8 cellular contexts compared by ENCODE assay signal in the genomic region with DNA sequence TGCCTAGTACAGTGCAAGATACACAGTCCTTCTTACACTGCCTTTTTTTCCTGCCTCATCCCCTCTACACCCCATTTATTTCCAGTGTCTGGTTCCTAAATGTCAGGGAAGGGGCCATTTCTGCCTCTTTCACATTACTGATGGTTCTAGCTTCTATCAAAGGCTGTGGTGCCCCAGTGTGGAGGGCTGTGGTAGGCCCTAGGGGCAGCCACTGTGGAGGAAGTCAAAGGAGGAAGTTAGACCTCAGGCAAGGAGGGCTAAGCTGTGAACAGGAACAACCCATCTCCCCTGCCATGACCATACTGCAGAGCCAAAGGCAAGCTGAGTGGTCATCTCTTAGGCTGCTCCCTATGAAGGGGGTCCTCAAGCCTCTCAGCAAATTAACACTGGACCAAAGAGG.
DNase-seq lines count a peak whose midpoint lies in the region; TF ChIP-seq lines count a peak whose summit lies in the region.

No MANE protein-coding gene starts in this region.

- peak overlapping the region; percentile 79 to 99 (median 88) for H3K4me2 ChIP-seq in BLaER1 treated with 17β-estradiol and CSF1 and Interleukin-3, amounts not matched to agents 10 nM and 100 nM

- intact Hi-C loops in sigmoid colon (cut with DNase I) = no loop called here

- peak; percentile 52 for DNase-seq in GM20000 (ENCODE audit: low spot score)
- DNase-seq in NAMALWA (ENCODE audit: low spot score) = peak; percentile 83
- DNase-seq in brain microvascular endothelial cell = no peak
- DNase-seq in sigmoid colon = peak; percentile 69
- DNase-seq in stimulated activated CD4-positive, alpha-beta T cell treated with anti-CD3 and anti-CD28 coated beads, Interleukin-15, amount 100 ng/mL, for 24 hours = no peak
- no peak for DNase-seq in RKO (ENCODE audit: low spot score)
- no peak for DNase-seq in ecto neural progenitor cell (ENCODE audit: low spot score)

- TF ChIP-seq EP300 in sigmoid colon (IDR thresholded peaks at IDR 0.05) = no peak

- peaks cover 88 to 100% (median 100%) of the 10 kb centered on the region in 10 experiments for H3K4me1 ChIP-seq in BLaER1 treated with 17β-estradiol and CSF1 and Interleukin-3, amounts not matched to agents 10 nM and 100 nM
- H3K4me1 ChIP-seq in sigmoid colon = no peaks in the 10 kb centered on the region

- H3K36me3 ChIP-seq in BLaER1 treated with 17β-estradiol and CSF1 and Interleukin-3, amounts not matched to agents 10 nM and 100 nM = peaks cover 0 to 89% (median 48%) of the 10 kb centered on the region in 11 experiments; a peak in 16 of 22 replicates
- no peaks in the 10 kb centered on the region for H3K36me3 ChIP-seq in brain microvascular endothelial cell (replicated peaks)
- H3K36me3 ChIP-seq in sigmoid colon = no peaks in the 10 kb centered on the region

- H3K4me3 ChIP-seq in BLaER1 treated with 17β-estradiol and CSF1 and Interleukin-3, amounts not matched to agents 10 nM and 100 nM = no peak overlapping the region
- H3K4me3 ChIP-seq in brain microvascular endothelial cell (ENCODE audit: low read depth, low read length) = no peak overlapping the region
- no peak overlapping the region for H3K4me3 ChIP-seq in sigmoid colon

- peak overlapping the region; percentile 55 to 72 (median 65); a peak in 21 of 22 replicates for H3K9ac ChIP-seq in BLaER1 treated with 17β-estradiol and CSF1 and Interleukin-3, amounts not matched to agents 10 nM and 100 nM

- H4K20me1 ChIP-seq in BLaER1 treated with 17β-estradiol and CSF1 and Interleukin-3, amounts not matched to agents 10 nM and 100 nM = peaks cover 0 to 91% (median 34%) of the 10 kb centered on the region in 11 experiments; a peak in 15 of 22 replicates

- in situ Hi-C loops in brain microvascular endothelial cell (cut with HindIII; ENCODE audit: low pct_ligation_motif_present, low sequenced_read_pairs) = no loop called here

- peak overlapping the region; percentile 60 to 88 (median 79) for H3K27ac ChIP-seq in BLaER1 treated with 17β-estradiol and CSF1 and Interleukin-3, amounts not matched to agents 10 nM and 100 nM
- no peak overlapping the region for H3K27ac ChIP-seq in brain microvascular endothelial cell
- no peak overlapping the region for H3K27ac ChIP-seq in sigmoid colon

- TF ChIP-seq CTCF in GM20000 (IDR thresholded peaks at IDR 0.05; ENCODE audit: extremely low read depth, missing control alignments) = peak; percentile 27
- peak; percentile 43 for TF ChIP-seq CTCF in brain microvascular endothelial cell (IDR thresholded peaks at IDR 0.05; ENCODE audit: low read depth, low read length, missing control alignments)
- no peak for TF ChIP-seq CTCF in sigmoid colon (IDR thresholded peaks at IDR 0.05)

- H3K27me3 ChIP-seq in BLaER1 treated with 17β-estradiol and CSF1 and Interleukin-3, amounts not matched to agents 10 nM and 100 nM = no peaks in the 10 kb centered on the region
- H3K27me3 ChIP-seq in brain microvascular endothelial cell (replicated peaks) (no peaks in the 10 kb centered on the region), sigmoid colon (no peaks in the 10 kb centered on the region)

- no peaks in the 10 kb centered on the region for H3K9me3 ChIP-seq in BLaER1 treated with 17β-estradiol and CSF1 and Interleukin-3, amounts not matched to agents 10 nM and 100 nM (replicated peaks in 1 of 11)
- H3K9me3 ChIP-seq in sigmoid colon = no peaks in the 10 kb centered on the region

- no peak for TF ChIP-seq POLR2A in sigmoid colon (IDR thresholded peaks at IDR 0.05)

Comparison
In these comparisons a context has a peak if more than half of its experiments do, and no peak if none do; other contexts are left out.
1. H3K27ac ChIP-seq: peak in BLaER1 treated with 17β-estradiol and CSF1 and Interleukin-3, amounts not matched to agents 10 nM and 100 nM (11 of 11); none in brain microvascular endothelial cell (single experiment) and sigmoid colon (0 of 4).
2. DNase-seq: peak in GM20000 (single experiment), NAMALWA (single experiment) and sigmoid colon (single experiment); none in brain microvascular endothelial cell (single experiment), stimulated activated CD4-positive, alpha-beta T cell treated with anti-CD3 and anti-CD28 coated beads, Interleukin-15, amount 100 ng/mL, for 24 hours (single experiment), RKO (single experiment) and ecto neural progenitor cell (single experiment).
3. CTCF ChIP-seq: peak in GM20000 (single experiment) and brain microvascular endothelial cell (single experiment); none in sigmoid colon (0 of 4).